ENCODE assay signal across 14 cellular contexts in genomic region chr1:92754000-92754787, GRCh38. TPM values are rescaled to one million over a fixed set of nuclear protein-coding genes. Genes with fewer than 3 reads are reported as not detected.
DNase-seq lines count a peak whose midpoint lies in the region; ATAC-seq, FAIRE-seq and TF ChIP-seq lines count a peak whose summit lies in the region.
"Had no signal": no experiment of that assay in that cellular context is flagged by ENCODE, and none has a peak within 500 bp of the region (broad histone marks: within the 10 kb centered on the region; RNA-seq: fewer than 3 reads in every experiment).

No MANE protein-coding gene starts in this region.

- no peak for ATAC-seq in HG03469 (IDR thresholded peaks at IDR 0.05; ENCODE audit: unreplicated experiment)
- ATAC-seq: heart left ventricle had no signal

- peak overlapping the region; percentile 68 for H3K27ac Mint-ChIP-seq in osteocyte (ENCODE audit: unreplicated experiment)
- H3K27ac Mint-ChIP-seq in activated T-helper 1 cell treated with anti-CD3 and anti-CD28 coated beads, Interleukin-12 subunit alpha, Interleukin-12 subunit beta, Interleukin-2, Interleukin-4 antibody, amounts not matched to agents 30 ng/mL and 10 ng/mL and 1 ng/mL, durations not matched to agents 14 hours and 24 hours and 36 hours = no peak overlapping the region

- H3K9me3 Mint-ChIP-seq in osteocyte (ENCODE audit: unreplicated experiment) = peaks cover 4% of the 10 kb centered on the region
- no peaks in the 10 kb centered on the region for H3K9me3 Mint-ChIP-seq in activated T-helper 1 cell treated with anti-CD3 and anti-CD28 coated beads, Interleukin-12 subunit alpha, Interleukin-12 subunit beta, Interleukin-2, Interleukin-4 antibody, amounts not matched to agents 30 ng/mL and 10 ng/mL and 1 ng/mL, durations not matched to agents 14 hours and 24 hours and 36 hours

- H3K27me3 Mint-ChIP-seq in osteocyte (ENCODE audit: unreplicated experiment) = no peaks in the 10 kb centered on the region
- H3K27me3 Mint-ChIP-seq in activated T-helper 1 cell treated with anti-CD3 and anti-CD28 coated beads, Interleukin-12 subunit alpha, Interleukin-12 subunit beta, Interleukin-2, Interleukin-4 antibody, amounts not matched to agents 30 ng/mL and 10 ng/mL and 1 ng/mL, durations not matched to agents 14 hours and 24 hours and 36 hours (ENCODE audit: insufficient read depth) = peaks cover 16% of the 10 kb centered on the region

- peaks cover 31% of the 10 kb centered on the region for H3K4me1 Mint-ChIP-seq in osteocyte (ENCODE audit: unreplicated experiment)
- H3K4me1 Mint-ChIP-seq in activated T-helper 1 cell treated with anti-CD3 and anti-CD28 coated beads, Interleukin-12 subunit alpha, Interleukin-12 subunit beta, Interleukin-2, Interleukin-4 antibody, amounts not matched to agents 30 ng/mL and 10 ng/mL and 1 ng/mL, durations not matched to agents 14 hours and 24 hours and 36 hours (ENCODE audit: low read depth) = no peaks in the 10 kb centered on the region

- TF ChIP-seq CTCF in epithelial cell of esophagus (IDR thresholded peaks at IDR 0.05; ENCODE audit: insufficient read depth, low read depth, low read length, missing control alignments) = no peak
- no peak for TF ChIP-seq CTCF in osteocyte (IDR thresholded peaks at IDR 0.05)

- DNase-seq in EL (peak; percentile 81), RCC 7860 (ENCODE audit: low spot score) (no peak), epithelial cell of esophagus (ENCODE audit: low read depth) (peak; percentile 37), osteocyte (ENCODE audit: extremely low spot score, unreplicated experiment) (no peak), iPS-NIHi11 (ENCODE audit: low spot score) (no peak)
- no peak for DNase-seq in activated CD4-positive, CD25-positive, alpha-beta regulatory T cell treated with anti-CD3 and anti-CD28 coated beads, Interleukin-2, amount 50 U/mL, for 72 hours
- no peak for DNase-seq in activated T-helper 1 cell treated with anti-CD3 and anti-CD28 coated beads, Interleukin-12 subunit alpha, Interleukin-12 subunit beta, Interleukin-2, Interleukin-4 antibody, amounts not matched to agents 30 ng/mL and 10 ng/mL and 1 ng/mL, durations not matched to agents 14 hours and 24 hours and 36 hours (ENCODE audit: low spot score)
- DNase-seq: COR-L47, heart left ventricle, NCI-H2227 treated with DMSO at 0.1 percent for 48 hours, T-helper 9 cell had no signal

- no peak overlapping the region for H3K4me3 ChIP-seq in epithelial cell of esophagus (ENCODE audit: low read length)
- H3K4me3 ChIP-seq: heart left ventricle, thoracic aorta had no signal

- no peak overlapping the region for H3K4me3 Mint-ChIP-seq in osteocyte (ENCODE audit: unreplicated experiment)
- no peak overlapping the region for H3K4me3 Mint-ChIP-seq in activated T-helper 1 cell treated with anti-CD3 and anti-CD28 coated beads, Interleukin-12 subunit alpha, Interleukin-12 subunit beta, Interleukin-2, Interleukin-4 antibody, amounts not matched to agents 30 ng/mL and 10 ng/mL and 1 ng/mL, durations not matched to agents 14 hours and 24 hours and 36 hours

- FAIRE-seq in RCC 7860 (lab: Jason Lieb, UNC) = peak; percentile 35
- FAIRE-seq: colon had no signal

- no peaks in the 10 kb centered on the region for H3K36me3 Mint-ChIP-seq in osteocyte (ENCODE audit: unreplicated experiment)
- H3K36me3 Mint-ChIP-seq in activated T-helper 1 cell treated with anti-CD3 and anti-CD28 coated beads, Interleukin-12 subunit alpha, Interleukin-12 subunit beta, Interleukin-2, Interleukin-4 antibody, amounts not matched to agents 30 ng/mL and 10 ng/mL and 1 ng/mL, durations not matched to agents 14 hours and 24 hours and 36 hours (ENCODE audit: low read depth) = no peaks in the 10 kb centered on the region

- intact Hi-C loops in activated T-helper 1 cell treated with anti-CD3 and anti-CD28 coated beads, Interleukin-12 subunit alpha, Interleukin-12 subunit beta, Interleukin-2, Interleukin-4 antibody, amounts not matched to agents 30 ng/mL and 10 ng/mL and 1 ng/mL, durations not matched to agents 14 hours and 24 hours and 36 hours (cut with micrococcal nuclease) = no loop called here

RNA-seq across cellular contexts. Expression of gene EVI5, which starts 30.7 kb away (rescaled TPM):
- total RNA-seq in osteocyte = 52.6 and 59.6 TPM in 2 replicates
- 11.0 and 11.3 TPM in 2 replicates for total RNA-seq in activated T-helper 1 cell treated with anti-CD3 and anti-CD28 coated beads, Interleukin-12 subunit alpha, Interleukin-12 subunit beta, Interleukin-2, Interleukin-4 antibody, amounts not matched to agents 30 ng/mL and 10 ng/mL and 1 ng/mL, durations not matched to agents 14 hours and 24 hours and 36 hours

Comparison
In these comparisons a context has a peak if more than half of its experiments do, and no peak if none do; other contexts are left out.
1. DNase-seq: peak in EL (single experiment) and epithelial cell of esophagus (single experiment); none in RCC 7860 (single experiment), osteocyte (single experiment), activated CD4-positive, CD25-positive, alpha-beta regulatory T cell treated with anti-CD3 and anti-CD28 coated beads, Interleukin-2, amount 50 U/mL, for 72 hours (single experiment), activated T-helper 1 cell treated with anti-CD3 and anti-CD28 coated beads, Interleukin-12 subunit alpha, Interleukin-12 subunit beta, Interleukin-2, Interleukin-4 antibody, amounts not matched to agents 30 ng/mL and 10 ng/mL and 1 ng/mL, durations not matched to agents 14 hours and 24 hours and 36 hours (single experiment) and iPS-NIHi11 (single experiment).